In the genomic region with DNA sequence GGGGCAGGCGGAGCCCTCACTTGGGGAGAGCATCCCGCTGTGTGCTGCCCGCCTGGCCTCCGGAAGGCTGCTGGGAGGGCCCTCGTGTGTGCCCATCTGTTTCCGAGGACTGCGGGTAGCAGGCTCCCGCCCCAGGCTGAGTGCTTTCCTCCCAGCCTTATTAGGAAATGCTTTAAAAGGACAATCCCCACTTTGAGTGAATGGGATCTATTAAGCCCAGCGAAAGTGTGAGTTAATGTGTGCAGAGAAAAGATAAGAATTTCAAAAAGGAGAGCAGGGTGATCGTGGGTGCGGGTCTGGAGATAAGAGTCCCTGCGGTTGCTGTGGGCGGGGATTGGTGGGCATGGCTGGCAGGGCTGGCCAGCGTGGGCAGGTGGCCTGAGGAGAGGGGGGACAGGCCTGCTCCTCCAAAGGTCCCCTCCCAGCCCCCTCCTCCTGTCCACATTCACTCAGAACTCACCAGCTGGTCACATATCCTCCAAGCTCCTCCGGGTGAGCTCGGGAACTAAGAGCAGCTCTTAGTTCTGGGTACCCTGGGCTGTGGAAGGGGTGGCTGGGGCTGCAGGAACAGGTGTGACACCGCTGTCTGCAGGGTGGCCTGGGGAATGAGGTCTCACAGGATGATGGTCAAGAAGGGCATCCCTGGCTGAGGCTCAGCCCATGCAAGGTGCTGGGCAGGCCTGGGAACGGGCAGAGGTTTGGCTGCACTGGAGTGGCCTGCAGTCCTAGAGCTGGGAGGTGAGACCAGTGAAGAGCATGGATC, we compare ENCODE assay signal across 1 cellular context.
TF ChIP-seq lines count a peak whose summit lies in the region.

No MANE protein-coding gene starts in this region.

TF ChIP-seq in HepG2, 621 proteins besides CTCF, POLR2A, EP300 and RAD21 (continued from another document):
- TF ChIP-seq, protein P1, sequence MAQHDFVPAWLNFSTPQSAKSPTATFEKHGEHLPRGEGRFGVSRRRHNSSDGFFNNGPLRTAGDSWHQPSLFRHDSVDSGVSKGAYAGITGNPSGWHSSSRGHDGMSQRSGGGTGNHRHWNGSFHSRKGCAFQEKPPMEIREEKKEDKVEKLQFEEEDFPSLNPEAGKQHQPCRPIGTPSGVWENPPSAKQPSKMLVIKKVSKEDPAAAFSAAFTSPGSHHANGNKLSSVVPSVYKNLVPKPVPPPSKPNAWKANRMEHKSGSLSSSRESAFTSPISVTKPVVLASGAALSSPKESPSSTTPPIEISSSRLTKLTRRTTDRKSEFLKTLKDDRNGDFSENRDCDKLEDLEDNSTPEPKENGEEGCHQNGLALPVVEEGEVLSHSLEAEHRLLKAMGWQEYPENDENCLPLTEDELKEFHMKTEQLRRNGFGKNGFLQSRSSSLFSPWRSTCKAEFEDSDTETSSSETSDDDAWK (CRISPR knock-in tag; IDR thresholded peaks at IDR 0.05) = no peak
- TF ChIP-seq ELF4 (CRISPR knock-in tag; IDR thresholded peaks at IDR 0.05; ENCODE audit: borderline replicate concordance) (no peak), SMAD9 (CRISPR knock-in tag; IDR thresholded peaks at IDR 0.05) (no peak), ARNTL (CRISPR knock-in tag; IDR thresholded peaks at IDR 0.05) (no peak), ZNF790 (CRISPR knock-in tag; IDR thresholded peaks at IDR 0.05; ENCODE audit: borderline replicate concordance) (no peak), ZNF260 (CRISPR knock-in tag; IDR thresholded peaks at IDR 0.05; ENCODE audit: borderline replicate concordance, low read depth) (no peak), HNRNPUL1 (IDR thresholded peaks at IDR 0.05; ENCODE audit: low read depth, low read length) (no peak), ASH2L (IDR thresholded peaks at IDR 0.05; ENCODE audit: insufficient read length, low read depth, low read length) (no peak)
